ENCODE assay signal across 21 cellular contexts in genomic region chr4:68951078-68951805, GRCh38. TPM values are rescaled to one million over a fixed set of nuclear protein-coding genes. Genes with fewer than 3 reads are reported as not detected.
A peak's percentile ranks its signal among the peaks of the same experiment; 100 is the strongest.
DNase-seq lines count a peak whose midpoint lies in the region; ATAC-seq and TF ChIP-seq lines count a peak whose summit lies in the region.
"Had no signal": no experiment of that assay in that cellular context is flagged by ENCODE, and none has a peak within 500 bp of the region (broad histone marks: within the 10 kb centered on the region; RNA-seq: fewer than 3 reads in every experiment).

TSS of gene UGT2A3 (minus strand) at chr4:68951804. CDS start at chr4:68951760, 44 bp downstream.

- H3K4me1 Mint-ChIP-seq in stimulated activated naive B cell treated with anti-CD40 and anti-IgM and Interleukin-4, amounts not matched to agents 10 μg/mL and 1 μg/mL and 100 μg/mL, for 72 hours = no peaks in the 10 kb centered on the region
- H3K4me1 Mint-ChIP-seq: naive thymus-derived CD8-positive, alpha-beta T cell had no signal

- DNase-seq in kidney glomerular epithelial cell (lab: John Stamatoyannopoulos, UW) (peak; percentile 68), smooth muscle cell (lab: John Stamatoyannopoulos, UW; ENCODE audit: unreplicated experiment) (no peak), DMS153 treated with DMSO at 0.1 percent for 48 hours (lab: John Stamatoyannopoulos, UW; ENCODE audit: unreplicated experiment) (no peak), UCSD-AML1 (lab: John Stamatoyannopoulos, UW; ENCODE audit: unreplicated experiment) (no peak)
- DNase-seq in stimulated activated naive B cell treated with anti-CD40 and anti-IgM and Interleukin-4, amounts not matched to agents 10 μg/mL and 1 μg/mL and 100 μg/mL, for 72 hours = no peak
- DNase-seq: activated naive CD4-positive, alpha-beta T cell treated with anti-CD3 and anti-CD28 coated beads, Interleukin-2, amount 50 U/mL, for 16 hours; C1 segment of cervical spinal cord; EL; H7; naive thymus-derived CD8-positive, alpha-beta T cell; NCI-H1048; stimulated activated naive CD8-positive, alpha-beta T cell treated with anti-CD3 and anti-CD28 coated beads, Interleukin-15, Interleukin-2, amounts not matched to agents 100 U/mL and 50 U/mL, for 24 hours; WERI-Rb-1 had no signal

- no peaks in the 10 kb centered on the region for H4K20me1 ChIP-seq in smooth muscle cell (ENCODE audit: low read depth)

- H3K27me3 Mint-ChIP-seq in stimulated activated naive B cell treated with anti-CD40 and anti-IgM and Interleukin-4, amounts not matched to agents 10 μg/mL and 1 μg/mL and 100 μg/mL, for 72 hours = no peaks in the 10 kb centered on the region
- H3K27me3 Mint-ChIP-seq: naive thymus-derived CD8-positive, alpha-beta T cell had no signal

- H2AFZ ChIP-seq in smooth muscle cell (ENCODE audit: low read depth) = no peak within 1 kb of the TSS

- H3K27ac Mint-ChIP-seq in stimulated activated naive B cell treated with anti-CD40 and anti-IgM and Interleukin-4, amounts not matched to agents 10 μg/mL and 1 μg/mL and 100 μg/mL, for 72 hours = no peak within 1 kb of the TSS
- H3K27ac Mint-ChIP-seq: naive thymus-derived CD8-positive, alpha-beta T cell had no signal

- H3K9ac ChIP-seq in smooth muscle cell (ENCODE audit: low read depth) = no peak within 1 kb of the TSS

- H3K27me3 ChIP-seq in smooth muscle cell (ENCODE audit: low read depth) = no peaks in the 10 kb centered on the region
- H3K27me3 ChIP-seq: breast epithelium, right atrium auricular region had no signal

- no peaks in the 10 kb centered on the region for H3K9me3 ChIP-seq in smooth muscle cell (replicated peaks; ENCODE audit: low read depth)
- H3K9me3 ChIP-seq: breast epithelium, right atrium auricular region had no signal

- ATAC-seq in HG02642 (IDR thresholded peaks at IDR 0.05; ENCODE audit: poor library complexity, unreplicated experiment) (peak; percentile 46), HG03095 (IDR thresholded peaks at IDR 0.05; ENCODE audit: unreplicated experiment) (no peak)
- ATAC-seq in stimulated activated naive B cell treated with anti-CD40 and anti-IgM and Interleukin-4, amounts not matched to agents 10 μg/mL and 1 μg/mL and 100 μg/mL, for 72 hours (replicated peaks) = no peak
- ATAC-seq: naive thymus-derived CD8-positive, alpha-beta T cell; stimulated activated naive CD8-positive, alpha-beta T cell treated with anti-CD3 and anti-CD28 coated beads, Interleukin-15, Interleukin-2, amounts not matched to agents 100 U/mL and 50 U/mL, for 24 hours had no signal

- no peak within 1 kb of the TSS for H3K4me2 ChIP-seq in smooth muscle cell

- no peaks in the 10 kb centered on the region for H3K36me3 ChIP-seq in smooth muscle cell (ENCODE audit: low read depth)
- H3K36me3 ChIP-seq: breast epithelium, right atrium auricular region, WERI-Rb-1 had no signal

- peak within 1 kb of the TSS; percentile 29 for H3K4me3 ChIP-seq in smooth muscle cell
- H3K4me3 ChIP-seq: breast epithelium, right atrium auricular region had no signal

- H3K36me3 Mint-ChIP-seq in stimulated activated naive B cell treated with anti-CD40 and anti-IgM and Interleukin-4, amounts not matched to agents 10 μg/mL and 1 μg/mL and 100 μg/mL, for 72 hours = no peaks in the 10 kb centered on the region
- H3K36me3 Mint-ChIP-seq: naive thymus-derived CD8-positive, alpha-beta T cell had no signal

- H3K79me2 ChIP-seq in smooth muscle cell (ENCODE audit: low read depth) = no peaks in the 10 kb centered on the region

- H3K4me3 Mint-ChIP-seq in stimulated activated naive B cell treated with anti-CD40 and anti-IgM and Interleukin-4, amounts not matched to agents 10 μg/mL and 1 μg/mL and 100 μg/mL, for 72 hours = no peak within 1 kb of the TSS
- H3K4me3 Mint-ChIP-seq: naive thymus-derived CD8-positive, alpha-beta T cell had no signal

- H3K27ac ChIP-seq in VCaP (peak within 1 kb of the TSS; percentile 15; the same call in 1 of the 2 replicates), smooth muscle cell (ENCODE audit: low read depth) (no peak within 1 kb of the TSS)
- H3K27ac ChIP-seq: breast epithelium, right atrium auricular region, WERI-Rb-1 had no signal

- no peaks in the 10 kb centered on the region for H3K9me3 Mint-ChIP-seq in stimulated activated naive B cell treated with anti-CD40 and anti-IgM and Interleukin-4, amounts not matched to agents 10 μg/mL and 1 μg/mL and 100 μg/mL, for 72 hours

- WGBS in smooth muscle cell (ENCODE audit: low lambda C conversion rate) = 82% methylated on average over 5 of the region's 5 CpGs

- TF ChIP-seq CTCF in VCaP (conservative IDR thresholded peaks at IDR 0.05) = no peak
- TF ChIP-seq CTCF in smooth muscle cell (IDR thresholded peaks at IDR 0.05; ENCODE audit: borderline replicate concordance, insufficient read depth, poor library complexity, severe bottlenecking) = no peak

- peaks cover 5% of the 10 kb centered on the region for H3K4me1 ChIP-seq in smooth muscle cell (ENCODE audit: low read depth)
- H3K4me1 ChIP-seq: breast epithelium, right atrium auricular region had no signal

- no peaks in the 10 kb centered on the region for H3F3A ChIP-seq in smooth muscle cell (ENCODE audit: low read depth)

RNA-seq across cellular contexts. Expression of gene UGT2A3, which starts in this region (rescaled TPM):
- not detected in 2 replicates for total RNA-seq in smooth muscle cell
- polyA plus RNA-seq in smooth muscle cell = not detected in 2 replicates
- total RNA-seq: frontal cortex; H7; naive thymus-derived CD8-positive, alpha-beta T cell; right atrium auricular region; SK-MEL-5 had no signal
- polyA plus RNA-seq: keratinocyte; naive thymus-derived CD8-positive, alpha-beta T cell had no signal
